In genomic region chr9:136728548-136729123, GRCh38 we compare ENCODE assay signal across 8 cellular contexts. TPM values are rescaled to one million over a fixed set of nuclear protein-coding genes. Genes with fewer than 3 reads are reported as not detected.
DNase-seq lines count a peak whose midpoint lies in the region; ATAC-seq lines count a peak whose summit lies in the region.

No MANE protein-coding gene starts in this region.

- peak; percentile 18 for ATAC-seq in GM19035 (IDR thresholded peaks at IDR 0.05; ENCODE audit: unreplicated experiment)
- ATAC-seq in HG03439 (IDR thresholded peaks at IDR 0.05; ENCODE audit: unreplicated experiment) = peak; percentile 11
- peak; percentile 48 for ATAC-seq in left ventricle myocardium superior

- peaks cover 21% of the 10 kb centered on the region for H3K4me1 Mint-ChIP-seq in activated T-helper 2 cell treated with anti-CD3 and anti-CD28 coated beads, Interferon-gamma antibody, Interleukin-2, Interleukin-4, amounts not matched to agents 10 μg/mL and 5 μg/mL and 100 μg/mL, durations not matched to agents 14 hours and 24 hours and 36 hours (ENCODE audit: low read depth)

- no peak overlapping the region for H3K27ac Mint-ChIP-seq in activated T-helper 2 cell treated with anti-CD3 and anti-CD28 coated beads, Interferon-gamma antibody, Interleukin-2, Interleukin-4, amounts not matched to agents 10 μg/mL and 5 μg/mL and 100 μg/mL, durations not matched to agents 14 hours and 24 hours and 36 hours

- peaks cover 35% of the 10 kb centered on the region for H3K36me3 ChIP-seq in BLaER1

- H3K9me3 Mint-ChIP-seq in activated T-helper 2 cell treated with anti-CD3 and anti-CD28 coated beads, Interferon-gamma antibody, Interleukin-2, Interleukin-4, amounts not matched to agents 10 μg/mL and 5 μg/mL and 100 μg/mL, durations not matched to agents 14 hours and 24 hours and 36 hours = no peaks in the 10 kb centered on the region

- H3K9me3 ChIP-seq in BLaER1 = no peaks in the 10 kb centered on the region

- peak overlapping the region; percentile 100 for H3K4me2 ChIP-seq in BLaER1

- peaks cover 67% of the 10 kb centered on the region for H3K4me1 ChIP-seq in BLaER1

- H3K9ac ChIP-seq in BLaER1 = peak overlapping the region; percentile 97

- H3K4me3 ChIP-seq in BLaER1 = peak overlapping the region; percentile 89

- DNase-seq in activated T-helper 2 cell treated with anti-CD3 and anti-CD28 coated beads, Interferon-gamma antibody, Interleukin-2, Interleukin-4, amounts not matched to agents 10 μg/mL and 5 μg/mL and 100 μg/mL, durations not matched to agents 14 hours and 24 hours and 36 hours (ENCODE audit: low spot score) = no peak
- DNase-seq in left ventricle myocardium superior = peak; percentile 60
- peak; percentile 72 for DNase-seq in retina
- no peak for DNase-seq in NCI-H345 treated with DMSO at 0.1 percent for 48 hours (lab: John Stamatoyannopoulos, UW; ENCODE audit: unreplicated experiment)
- DNase-seq in cerebellar nuclear complex (lab: John Stamatoyannopoulos, UW) = no peak

- intact Hi-C loops in activated T-helper 2 cell treated with anti-CD3 and anti-CD28 coated beads, Interferon-gamma antibody, Interleukin-2, Interleukin-4, amounts not matched to agents 10 μg/mL and 5 μg/mL and 100 μg/mL, durations not matched to agents 14 hours and 24 hours and 36 hours (cut with micrococcal nuclease) = loop anchor here (1.0 kb wide), 1 partner anchor 27 kb away; no protein-coding TSS in a partner anchor
- intact Hi-C loops in left ventricle myocardium superior (cut with micrococcal nuclease) = no loop called here

- no peaks in the 10 kb centered on the region for H3K27me3 Mint-ChIP-seq in activated T-helper 2 cell treated with anti-CD3 and anti-CD28 coated beads, Interferon-gamma antibody, Interleukin-2, Interleukin-4, amounts not matched to agents 10 μg/mL and 5 μg/mL and 100 μg/mL, durations not matched to agents 14 hours and 24 hours and 36 hours (ENCODE audit: low read depth)

- peak overlapping the region; percentile 93 for H3K27ac ChIP-seq in BLaER1

- peaks cover 53% of the 10 kb centered on the region for H4K20me1 ChIP-seq in BLaER1

- peaks cover 35% of the 10 kb centered on the region for H3K36me3 Mint-ChIP-seq in activated T-helper 2 cell treated with anti-CD3 and anti-CD28 coated beads, Interferon-gamma antibody, Interleukin-2, Interleukin-4, amounts not matched to agents 10 μg/mL and 5 μg/mL and 100 μg/mL, durations not matched to agents 14 hours and 24 hours and 36 hours (ENCODE audit: low read depth)

- no peaks in the 10 kb centered on the region for H3K27me3 ChIP-seq in BLaER1

- peak overlapping the region; percentile 66 for H3K4me3 Mint-ChIP-seq in activated T-helper 2 cell treated with anti-CD3 and anti-CD28 coated beads, Interferon-gamma antibody, Interleukin-2, Interleukin-4, amounts not matched to agents 10 μg/mL and 5 μg/mL and 100 μg/mL, durations not matched to agents 14 hours and 24 hours and 36 hours (ENCODE audit: low read depth)

RNA-seq across cellular contexts. Expression of gene LCN10, which starts 14.1 kb away (rescaled TPM):
- 1.2 and 1.7 TPM in 2 replicates for total RNA-seq in activated T-helper 2 cell treated with anti-CD3 and anti-CD28 coated beads, Interferon-gamma antibody, Interleukin-2, Interleukin-4, amounts not matched to agents 10 μg/mL and 5 μg/mL and 100 μg/mL, durations not matched to agents 14 hours and 24 hours and 36 hours
- total RNA-seq in left ventricle myocardium superior = 10.6 TPM

RNA-seq across cellular contexts. Expression of gene DIPK1B, which starts 16.3 kb away (rescaled TPM):
- 3.1 and 3.4 TPM in 2 replicates for total RNA-seq in activated T-helper 2 cell treated with anti-CD3 and anti-CD28 coated beads, Interferon-gamma antibody, Interleukin-2, Interleukin-4, amounts not matched to agents 10 μg/mL and 5 μg/mL and 100 μg/mL, durations not matched to agents 14 hours and 24 hours and 36 hours
- 22.3 TPM for total RNA-seq in left ventricle myocardium superior

RNA-seq across cellular contexts. Expression of gene LCN6, which starts 19.7 kb away (rescaled TPM):
- not detected in 2 replicates for total RNA-seq in activated T-helper 2 cell treated with anti-CD3 and anti-CD28 coated beads, Interferon-gamma antibody, Interleukin-2, Interleukin-4, amounts not matched to agents 10 μg/mL and 5 μg/mL and 100 μg/mL, durations not matched to agents 14 hours and 24 hours and 36 hours
- 17.4 TPM for total RNA-seq in left ventricle myocardium superior

RNA-seq across cellular contexts. Expression of gene LCN8, which starts 29.4 kb away (rescaled TPM):
- total RNA-seq in activated T-helper 2 cell treated with anti-CD3 and anti-CD28 coated beads, Interferon-gamma antibody, Interleukin-2, Interleukin-4, amounts not matched to agents 10 μg/mL and 5 μg/mL and 100 μg/mL, durations not matched to agents 14 hours and 24 hours and 36 hours = not detected in 2 replicates
- total RNA-seq in left ventricle myocardium superior = not detected

RNA-seq across cellular contexts. Expression of gene LCN15, which starts 35.7 kb away (rescaled TPM):
- total RNA-seq in activated T-helper 2 cell treated with anti-CD3 and anti-CD28 coated beads, Interferon-gamma antibody, Interleukin-2, Interleukin-4, amounts not matched to agents 10 μg/mL and 5 μg/mL and 100 μg/mL, durations not matched to agents 14 hours and 24 hours and 36 hours = not detected in 2 replicates
- total RNA-seq in left ventricle myocardium superior = 0.59 TPM

Comparison
In these comparisons a context has a peak if more than half of its experiments do, and no peak if none do; other contexts are left out.
1. DNase-seq: peak in left ventricle myocardium superior (single experiment) and retina (single experiment); none in activated T-helper 2 cell treated with anti-CD3 and anti-CD28 coated beads, Interferon-gamma antibody, Interleukin-2, Interleukin-4, amounts not matched to agents 10 μg/mL and 5 μg/mL and 100 μg/mL, durations not matched to agents 14 hours and 24 hours and 36 hours (single experiment), NCI-H345 treated with DMSO at 0.1 percent for 48 hours (single experiment) and cerebellar nuclear complex (0 of 2).
2. RNA of gene LCN6, which starts 19.7 kb away (total RNA-seq): 17.4 TPM in left ventricle myocardium superior (single experiment); not detected in activated T-helper 2 cell treated with anti-CD3 and anti-CD28 coated beads, Interferon-gamma antibody, Interleukin-2, Interleukin-4, amounts not matched to agents 10 μg/mL and 5 μg/mL and 100 μg/mL, durations not matched to agents 14 hours and 24 hours and 36 hours; every median in the first group is over 10 times any median in the second.
3. Peak in every context shown above with its lines, with median percentiles within 50 percentile points of each other: ATAC-seq.